In genomic region chr10:62540389-62540788, GRCh38 we compare ENCODE assay signal across 17 cellular contexts.
DNase-seq lines count a peak whose midpoint lies in the region; ATAC-seq and TF ChIP-seq lines count a peak whose summit lies in the region.
"Had no signal": no experiment of that assay in that cellular context is flagged by ENCODE, and none has a peak within 500 bp of the region (broad histone marks: within the 10 kb centered on the region; RNA-seq: fewer than 3 reads in every experiment).

No MANE protein-coding gene starts in this region.

- peak overlapping the region; percentile 47 for H3K4me3 Mint-ChIP-seq in memory B cell
- H3K4me3 Mint-ChIP-seq in osteocyte (ENCODE audit: unreplicated experiment) = no peak overlapping the region
- no peak overlapping the region for H3K4me3 Mint-ChIP-seq in activated CD4-positive, alpha-beta T cell treated with anti-CD3 and anti-CD28 coated beads for 36 hours

- CTCF ChIA-PET in activated CD4-positive, alpha-beta T cell treated with anti-CD3 and anti-CD28 coated beads for 36 hours (lab: Charles Lee) = interaction anchor here (0.6 kb wide), 1 partner anchor 39 kb away, joined by 3 read pairs; no protein-coding TSS in a partner anchor

- no peak for TF ChIP-seq CTCF in osteocyte (IDR thresholded peaks at IDR 0.05)

- POLR2A ChIA-PET in activated CD4-positive, alpha-beta T cell treated with anti-CD3 and anti-CD28 coated beads for 36 hours (lab: Charles Lee) = no interaction called here

- H3K27ac Mint-ChIP-seq in memory B cell (peak overlapping the region; percentile 83), osteocyte (ENCODE audit: unreplicated experiment) (no peak overlapping the region)
- no peak overlapping the region for H3K27ac Mint-ChIP-seq in activated CD4-positive, alpha-beta T cell treated with anti-CD3 and anti-CD28 coated beads for 36 hours
- H3K27ac Mint-ChIP-seq: activated T-helper 2 cell treated with anti-CD3 and anti-CD28 coated beads, Interferon-gamma antibody, Interleukin-2, Interleukin-4, amounts not matched to agents 10 μg/mL and 5 μg/mL and 100 μg/mL, durations not matched to agents 14 hours and 24 hours and 36 hours had no signal

- ATAC-seq in GM18511 (IDR thresholded peaks at IDR 0.05; ENCODE audit: unreplicated experiment) (peak; percentile 70), GM21825 (IDR thresholded peaks at IDR 0.05; ENCODE audit: unreplicated experiment) (peak; percentile 63), memory B cell (ENCODE audit: low read depth) (peak; percentile 57), HG02970 (IDR thresholded peaks at IDR 0.05; ENCODE audit: low FRiP score, unreplicated experiment) (no peak), GM18502 (IDR thresholded peaks at IDR 0.05; ENCODE audit: poor library complexity, unreplicated experiment) (no peak)
- ATAC-seq in activated CD4-positive, alpha-beta T cell treated with anti-CD3 and anti-CD28 coated beads for 36 hours = no peak
- ATAC-seq: K562 had no signal

- H3K27me3 Mint-ChIP-seq in memory B cell = no peaks in the 10 kb centered on the region
- peaks cover 12% of the 10 kb centered on the region for H3K27me3 Mint-ChIP-seq in osteocyte (ENCODE audit: unreplicated experiment)
- H3K27me3 Mint-ChIP-seq in activated CD4-positive, alpha-beta T cell treated with anti-CD3 and anti-CD28 coated beads for 36 hours = no peaks in the 10 kb centered on the region

- H3K4me1 Mint-ChIP-seq in memory B cell (peaks cover 37% of the 10 kb centered on the region), osteocyte (ENCODE audit: unreplicated experiment) (peaks cover 2% of the 10 kb centered on the region)
- no peaks in the 10 kb centered on the region for H3K4me1 Mint-ChIP-seq in activated CD4-positive, alpha-beta T cell treated with anti-CD3 and anti-CD28 coated beads for 36 hours

- H3K9me3 Mint-ChIP-seq in memory B cell = peaks cover 11% of the 10 kb centered on the region
- peaks cover 7% of the 10 kb centered on the region for H3K9me3 Mint-ChIP-seq in osteocyte (ENCODE audit: unreplicated experiment)
- H3K9me3 Mint-ChIP-seq in activated CD4-positive, alpha-beta T cell treated with anti-CD3 and anti-CD28 coated beads for 36 hours (ENCODE audit: low read depth) = peaks cover 2% of the 10 kb centered on the region
- H3K9me3 Mint-ChIP-seq: activated T-helper 2 cell treated with anti-CD3 and anti-CD28 coated beads, Interferon-gamma antibody, Interleukin-2, Interleukin-4, amounts not matched to agents 10 μg/mL and 5 μg/mL and 100 μg/mL, durations not matched to agents 14 hours and 24 hours and 36 hours had no signal

- H3K36me3 Mint-ChIP-seq in memory B cell = peaks cover 8% of the 10 kb centered on the region
- no peaks in the 10 kb centered on the region for H3K36me3 Mint-ChIP-seq in osteocyte (ENCODE audit: unreplicated experiment)
- H3K36me3 Mint-ChIP-seq in activated CD4-positive, alpha-beta T cell treated with anti-CD3 and anti-CD28 coated beads for 36 hours (ENCODE audit: low read depth) = no peaks in the 10 kb centered on the region

- DNase-seq in NAMALWA (ENCODE audit: low spot score) (peak; percentile 9), memory B cell (ENCODE audit: low spot score in 2 of 2) (no peak), osteocyte (ENCODE audit: extremely low spot score, unreplicated experiment) (no peak)
- DNase-seq in activated CD4-positive, alpha-beta T cell treated with anti-CD3 and anti-CD28 coated beads for 36 hours = no peak
- DNase-seq: amygdala, DMS153, midbrain, NCI-H1417 treated with DMSO at 0.1 percent for 48 hours, NCI-H2227 treated with DMSO at 0.1 percent for 48 hours, OCI-M1, stomach had no signal

- intact Hi-C loops in activated CD4-positive, alpha-beta T cell treated with anti-CD3 and anti-CD28 coated beads for 36 hours (cut with DNase I, micrococcal nuclease) = no loop called here

Comparison
In these comparisons a context has a peak if more than half of its experiments do, and no peak if none do; other contexts are left out.
1. ATAC-seq: peak in GM18511 (single experiment), GM21825 (single experiment) and memory B cell (single experiment); none in activated CD4-positive, alpha-beta T cell treated with anti-CD3 and anti-CD28 coated beads for 36 hours (single experiment), HG02970 (single experiment) and GM18502 (single experiment).